1 cellular context compared by ENCODE assay signal in the genomic region with DNA sequence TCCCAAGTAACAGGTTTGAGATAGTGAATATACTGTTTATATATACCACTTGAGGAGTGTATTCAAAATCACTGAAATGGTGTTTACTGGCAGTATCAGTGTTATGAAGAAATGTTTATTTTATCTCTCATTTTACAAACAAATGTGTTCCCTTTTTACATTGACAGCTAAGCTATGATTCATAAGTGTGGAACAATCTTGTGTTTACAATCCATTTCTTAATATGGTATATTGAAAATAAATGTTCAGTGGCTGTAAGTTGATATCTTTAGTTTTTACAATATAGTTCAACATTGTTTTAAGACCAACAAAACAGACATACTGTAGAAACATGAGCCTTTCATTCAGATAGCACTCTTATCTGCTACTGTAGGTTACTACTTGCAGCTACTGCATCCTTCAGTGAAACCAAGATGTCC.
TF ChIP-seq lines count a peak whose summit lies in the region.

No MANE protein-coding gene starts in this region.

TF ChIP-seq in HEK293, 187 proteins besides CTCF, POLR2A, EP300 and RAD21 (continued from another document):
- TF ChIP-seq, protein P1, sequence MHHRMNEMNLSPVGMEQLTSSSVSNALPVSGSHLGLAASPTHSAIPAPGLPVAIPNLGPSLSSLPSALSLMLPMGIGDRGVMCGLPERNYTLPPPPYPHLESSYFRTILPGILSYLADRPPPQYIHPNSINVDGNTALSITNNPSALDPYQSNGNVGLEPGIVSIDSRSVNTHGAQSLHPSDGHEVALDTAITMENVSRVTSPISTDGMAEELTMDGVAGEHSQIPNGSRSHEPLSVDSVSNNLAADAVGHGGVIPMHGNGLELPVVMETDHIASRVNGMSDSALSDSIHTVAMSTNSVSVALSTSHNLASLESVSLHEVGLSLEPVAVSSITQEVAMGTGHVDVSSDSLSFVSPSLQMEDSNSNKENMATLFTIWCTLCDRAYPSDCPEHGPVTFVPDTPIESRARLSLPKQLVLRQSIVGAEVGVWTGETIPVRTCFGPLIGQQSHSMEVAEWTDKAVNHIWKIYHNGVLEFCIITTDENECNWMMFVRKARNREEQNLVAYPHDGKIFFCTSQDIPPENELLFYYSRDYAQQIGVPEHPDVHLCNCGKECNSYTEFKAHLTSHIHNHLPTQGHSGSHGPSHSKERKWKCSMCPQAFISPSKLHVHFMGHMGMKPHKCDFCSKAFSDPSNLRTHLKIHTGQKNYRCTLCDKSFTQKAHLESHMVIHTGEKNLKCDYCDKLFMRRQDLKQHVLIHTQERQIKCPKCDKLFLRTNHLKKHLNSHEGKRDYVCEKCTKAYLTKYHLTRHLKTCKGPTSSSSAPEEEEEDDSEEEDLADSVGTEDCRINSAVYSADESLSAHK (tag by site-specific recombination; IDR thresholded peaks at IDR 0.05): peak; percentile 3; the same call in 1 of the 2 replicates
- TF ChIP-seq SP7 (tag by site-specific recombination; IDR thresholded peaks at IDR 0.05) (peak; percentile 67; the same call in 1 of the 2 replicates), ZBTB21 (tag by site-specific recombination; IDR thresholded peaks at IDR 0.05) (no peak), SCRT2 (tag by site-specific recombination; IDR thresholded peaks at IDR 0.05) (0 out of 2 replicates have a peak, but pooled peaks have one; percentile 23), ZNF426 (tag by site-specific recombination; IDR thresholded peaks at IDR 0.05) (no peak), ZNF843 (tag by site-specific recombination; IDR thresholded peaks at IDR 0.05) (0 out of 2 replicates have a peak, but pooled peaks have one; percentile 40), OSR2 (tag by site-specific recombination; IDR thresholded peaks at IDR 0.05) (peak; percentile 93)
- TF ChIP-seq, protein P2, sequence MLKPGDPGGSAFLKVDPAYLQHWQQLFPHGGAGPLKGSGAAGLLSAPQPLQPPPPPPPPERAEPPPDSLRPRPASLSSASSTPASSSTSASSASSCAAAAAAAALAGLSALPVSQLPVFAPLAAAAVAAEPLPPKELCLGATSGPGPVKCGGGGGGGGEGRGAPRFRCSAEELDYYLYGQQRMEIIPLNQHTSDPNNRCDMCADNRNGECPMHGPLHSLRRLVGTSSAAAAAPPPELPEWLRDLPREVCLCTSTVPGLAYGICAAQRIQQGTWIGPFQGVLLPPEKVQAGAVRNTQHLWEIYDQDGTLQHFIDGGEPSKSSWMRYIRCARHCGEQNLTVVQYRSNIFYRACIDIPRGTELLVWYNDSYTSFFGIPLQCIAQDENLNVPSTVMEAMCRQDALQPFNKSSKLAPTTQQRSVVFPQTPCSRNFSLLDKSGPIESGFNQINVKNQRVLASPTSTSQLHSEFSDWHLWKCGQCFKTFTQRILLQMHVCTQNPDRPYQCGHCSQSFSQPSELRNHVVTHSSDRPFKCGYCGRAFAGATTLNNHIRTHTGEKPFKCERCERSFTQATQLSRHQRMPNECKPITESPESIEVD (tag by site-specific recombination; IDR thresholded peaks at IDR 0.05): peak; percentile 84
TF ChIP-seq in HEK293: peak in this region for 8.
